ENCODE assay signal across 8 cellular contexts in genomic region chr13:32427852-32428580, GRCh38. TPM values are rescaled to one million over a fixed set of nuclear protein-coding genes. Genes with fewer than 3 reads are reported as not detected.
DNase-seq lines count a peak whose midpoint lies in the region; ATAC-seq and TF ChIP-seq lines count a peak whose summit lies in the region.

N4BP2L1 (minus strand) TSS chr13:32428130; CDS start chr13:32428082, 48 bp downstream.

- intact Hi-C loops in IMR-90 (cut with micrococcal nuclease): no loop called here
- intact Hi-C loops in T-helper 1 cell treated with Interleukin-12 subunit alpha and Interleukin-12 subunit beta and Interleukin-4 antibody, amounts not matched to agents 30 ng/mL and 1 ng/mL, for 36 hours (cut with micrococcal nuclease): loop anchor here (1.0 to 10.0 kb wide), 13 partner anchors 103 to 1811 kb away; partner anchors contain the start of genes FRY, PDS5B and USPL1
- intact Hi-C loops in vagina (cut with DNase I): no loop called here

- peak within 1 kb of the TSS; percentile 46 for H2AK9ac ChIP-seq in IMR-90 (replicated peaks; ENCODE audit: low read depth, low read length, poor library complexity)

- H2BK15ac ChIP-seq in IMR-90 (ENCODE audit: low read depth, low read length): no peak within 1 kb of the TSS; the same call in 2 of the 3 replicates

- H3K4me2 ChIP-seq in IMR-90 (ENCODE audit: low read depth, low read length): peak within 1 kb of the TSS; percentile 79

- H3K4me3 ChIP-seq in IMR-90 (ENCODE audit: insufficient read depth, low read depth, low read length) (peak within 1 kb of the TSS; percentile 60), adipocyte (ENCODE audit: low read length) (peak within 1 kb of the TSS; percentile 81), vagina (peak within 1 kb of the TSS; percentile 87 to 93)

- no peak within 1 kb of the TSS for H3K14ac ChIP-seq in IMR-90 (replicated peaks; ENCODE audit: low read depth, low read length)

- H3K23ac ChIP-seq in IMR-90 (ENCODE audit: low read depth, low read length): 0 out of 2 replicates have a peak within 1 kb of the TSS, but pooled peaks have one; percentile 5

- no peak within 1 kb of the TSS for H3K27ac ChIP-seq in IMR-90 (ENCODE audit: insufficient read depth, low read length)
- H3K27ac ChIP-seq in vagina: peak within 1 kb of the TSS; percentile 96

- dilution Hi-C loops in IMR-90 (cut with HindIII; ENCODE audit: low sequenced_read_pairs, unreplicated experiment): no loop called here

- ATAC-seq in GM21515 (IDR thresholded peaks at IDR 0.05; ENCODE audit: unreplicated experiment) (peak; percentile 68), IMR-90 (ENCODE audit: low read depth) (peak; percentile 65)

- no peak within 1 kb of the TSS for H2BK5ac ChIP-seq in IMR-90 (ENCODE audit: low read depth, low read length, poor library complexity, severe bottlenecking)

- H3K4me1 ChIP-seq in IMR-90 (ENCODE audit: control insufficient read depth, insufficient read depth, low read length) (peaks cover 7% of the 10 kb centered on the region; the same call in 1 of the 2 replicates), adipocyte (ENCODE audit: control insufficient read depth, insufficient read depth, low read length) (peaks cover 18% of the 10 kb centered on the region), vagina (peaks cover 31% of the 10 kb centered on the region)

- BruUV-seq in IMR-90 (replicated peaks; lab: Mats Ljungman, UMichigan): no TSS peak

- no peak for TF ChIP-seq POLR2A in IMR-90 (IDR thresholded peaks at IDR 0.05; ENCODE audit: low read depth, low read length)
- peak in 1 of 2 donors; percentile 86 for TF ChIP-seq POLR2A in vagina (IDR thresholded peaks at IDR 0.05)

- H3K79me1 ChIP-seq in IMR-90 (ENCODE audit: low read depth in 1 of 2, low read length in 2 of 2): no peaks in the 10 kb centered on the region

- H4K91ac ChIP-seq in IMR-90 (ENCODE audit: insufficient read depth, low read depth, low read length): no peak within 1 kb of the TSS

- 0 out of 2 replicates have a peak within 1 kb of the TSS, but pooled peaks have one; percentile 15 for H3K9ac ChIP-seq in IMR-90 (ENCODE audit: low read depth, low read length)
- peak within 1 kb of the TSS; percentile 79 for H3K9ac ChIP-seq in adipocyte (ENCODE audit: low read length)

- no peak within 1 kb of the TSS for H3K4ac ChIP-seq in IMR-90 (ENCODE audit: low read depth, low read length)

- H2AFZ ChIP-seq in IMR-90 (replicated peaks; ENCODE audit: low read length, poor library complexity): peak within 1 kb of the TSS; percentile 95

- no peak within 1 kb of the TSS for H2BK120ac ChIP-seq in IMR-90 (ENCODE audit: low read depth, low read length)

- DNase-seq in DMS79 treated with DMSO at 0.1 percent for 48 hours (lab: John Stamatoyannopoulos, UW): peak; percentile 61
- no peak for DNase-seq in IMR-90
- peak; percentile 64 for DNase-seq in adipocyte (ENCODE audit: low read depth)
- peak; percentile 60 for DNase-seq in hepatic stellate cell (ENCODE audit: low spot score)
- DNase-seq in renal cortical epithelial cell (ENCODE audit: low read depth): peak; percentile 54
- DNase-seq in vagina (ENCODE audit: extremely low spot score in 2 of 2): no peak

- H3K9me1 ChIP-seq in IMR-90 (ENCODE audit: insufficient read depth, low read length): peaks cover 4% of the 10 kb centered on the region; the same call in 1 of the 2 replicates

- peaks cover 3% of the 10 kb centered on the region; the same call in 1 of the 2 replicates for H3K36me3 ChIP-seq in IMR-90 (ENCODE audit: control insufficient read depth, insufficient read depth, low read length)
- H3K36me3 ChIP-seq in adipocyte (ENCODE audit: control insufficient read depth, insufficient read depth, low read length, severe bottlenecking): peaks cover 43% of the 10 kb centered on the region
- no peaks in the 10 kb centered on the region for H3K36me3 ChIP-seq in vagina

- H3K18ac ChIP-seq in IMR-90 (ENCODE audit: low read depth, low read length): no peak within 1 kb of the TSS

- 10% methylated on average over 4 of the region's 40 CpGs; no CpG with 5 or more reads in 1 of the 2 experiments for WGBS in IMR-90 (ENCODE audit: extremely low coverage in 2 of 2, insufficient read length in 1 of 2), 2 experiments

- no peak within 1 kb of the TSS for H4K5ac ChIP-seq in IMR-90 (ENCODE audit: low read depth, low read length)

- no peak within 1 kb of the TSS for H2AK5ac ChIP-seq in IMR-90 (ENCODE audit: low read depth, low read length)

- H3K27me3 ChIP-seq in IMR-90 (ENCODE audit: control insufficient read depth, insufficient read depth, low read length) (no peaks in the 10 kb centered on the region), adipocyte (replicated peaks; ENCODE audit: control insufficient read depth, insufficient read depth, low read length) (no peaks in the 10 kb centered on the region), vagina (no peaks in the 10 kb centered on the region)

- no peaks in the 10 kb centered on the region for H4K20me1 ChIP-seq in IMR-90 (ENCODE audit: insufficient read depth, low read length)

- POLR2A ChIA-PET in IMR-90 (lab: Charles Lee; ENCODE audit: unreplicated experiment): no interaction called here

- H3K56ac ChIP-seq in IMR-90 (ENCODE audit: extremely low read depth, insufficient read depth, low read length): no peak within 1 kb of the TSS

- in situ Hi-C loops in IMR-90 (cut with MboI; ENCODE audit: low sequenced_read_pairs): no loop called here

- TF ChIP-seq CTCF in IMR-90 (conservative IDR thresholded peaks at IDR 0.05; ENCODE audit: low read depth, low read length) (no peak), vagina (IDR thresholded peaks at IDR 0.05) (no peak)

- no peak within 1 kb of the TSS for H2BK20ac ChIP-seq in IMR-90 (ENCODE audit: low read depth, low read length)

- H3K9me3 ChIP-seq in IMR-90 (ENCODE audit: control insufficient read depth, insufficient read depth, low read length): no peaks in the 10 kb centered on the region
- no peaks in the 10 kb centered on the region for H3K9me3 ChIP-seq in adipocyte (ENCODE audit: control insufficient read depth, low read length)
- H3K9me3 ChIP-seq in vagina: no peaks in the 10 kb centered on the region

- TF ChIP-seq RAD21 in IMR-90 (IDR thresholded peaks at IDR 0.05; ENCODE audit: low read length): no peak

- CTCF ChIA-PET in IMR-90 (lab: Yijun Ruan, JAX): no interaction called here

- H4K8ac ChIP-seq in IMR-90 (ENCODE audit: low read depth in 2 of 2, low read length in 2 of 2): peak within 1 kb of the TSS; percentile 42 to 71; a peak in 2 of 4 replicates

TF ChIP-seq in IMR-90, 13 proteins besides CTCF, POLR2A, EP300 and RAD21:
- TF ChIP-seq RFX5 (IDR thresholded peaks at IDR 0.05; ENCODE audit: low read depth, low read length): no peak
- TF ChIP-seq SMC3 (IDR thresholded peaks at IDR 0.05; ENCODE audit: low read depth, low read length): no peak
- peak; percentile 69; the same call in 1 of the 2 replicates for TF ChIP-seq USF2 (IDR thresholded peaks at IDR 0.05; ENCODE audit: low read depth, low read length)
- TF ChIP-seq BHLHE40 (IDR thresholded peaks at IDR 0.05; ENCODE audit: low read depth, low read length): peak; percentile 25; the same call in 1 of the 2 replicates
- no peak for TF ChIP-seq CEBPB (IDR thresholded peaks at IDR 0.05; ENCODE audit: low read depth, low read length)

RNA-seq across cellular contexts. Expression of gene N4BP2L1, which starts in this region (rescaled TPM):
- total RNA-seq in IMR-90 (2012; rRNA removed): 0.18 and 0.28 TPM in 2 replicates
- 0.19 and 0.46 TPM in 2 replicates for polyA plus RNA-seq in IMR-90 (2012; rRNA removed)
- 0.10 and 0.13 TPM in 2 replicates for polyA plus RNA-seq in IMR-90 (2012; cell fraction: cytosol; rRNA removed)
- polyA plus RNA-seq in IMR-90 (2012; cell fraction: nucleus; rRNA removed; ENCODE audit: low replicate concordance): 1.1 and 6.7 TPM in 2 replicates
- total RNA-seq in T-helper 1 cell treated with Interleukin-12 subunit alpha and Interleukin-12 subunit beta and Interleukin-4 antibody, amounts not matched to agents 30 ng/mL and 1 ng/mL, for 36 hours: 22.2 and 23.2 TPM in 2 replicates
- total RNA-seq in renal cortical epithelial cell: 0.52 and 4.7 TPM in 2 replicates
- total RNA-seq in vagina: 19.2 TPM

Comparison
In these comparisons a context has a peak if more than half of its experiments do, and no peak if none do; other contexts are left out.
1. DNase-seq: peak in DMS79 treated with DMSO at 0.1 percent for 48 hours (single experiment), adipocyte (single experiment), hepatic stellate cell (single experiment) and renal cortical epithelial cell (single experiment); none in IMR-90 (single experiment) and vagina (0 of 2).
2. Peak in every context shown above with its lines, with median percentiles within 50 percentile points of each other: H3K4me3 ChIP-seq.